Comparison of ENCODE assay signal across 23 cellular contexts in genomic region chr4:87977521-87978278, GRCh38. TPM values are rescaled to one million over a fixed set of nuclear protein-coding genes. Genes with fewer than 3 reads are reported as not detected.
DNase-seq lines count a peak whose midpoint lies in the region; TF ChIP-seq lines count a peak whose summit lies in the region.
"Had no signal": no experiment of that assay in that cellular context is flagged by ENCODE, and none has a peak within 500 bp of the region (broad histone marks: within the 10 kb centered on the region; RNA-seq: fewer than 3 reads in every experiment).

No MANE protein-coding gene starts in this region.

- peak overlapping the region; percentile 91 for H3K27ac ChIP-seq in caudate nucleus (ENCODE audit: low read depth, low read length)
- peak overlapping the region; percentile 92 for H3K27ac ChIP-seq in temporal lobe (ENCODE audit: low read depth, low read length)
- no peak overlapping the region for H3K27ac ChIP-seq in brain microvascular endothelial cell
- H3K27ac ChIP-seq: 22Rv1, epithelial cell of prostate, spleen, stomach, uterus had no signal

- TF ChIP-seq CTCF in brain microvascular endothelial cell (IDR thresholded peaks at IDR 0.05; ENCODE audit: low read depth, low read length, missing control alignments): no peak

- no peaks in the 10 kb centered on the region for H3K27me3 ChIP-seq in brain microvascular endothelial cell (replicated peaks)
- H3K27me3 ChIP-seq: uterus had no signal

- H3K4me3 ChIP-seq in brain microvascular endothelial cell (ENCODE audit: low read depth, low read length): no peak overlapping the region
- H3K4me3 ChIP-seq: spleen, stomach, uterus had no signal

- DNase-seq in NCI-H748 (lab: John Stamatoyannopoulos, UW; ENCODE audit: unreplicated experiment) (peak; percentile 3), NCI-H748 treated with DMSO at 0.1 percent for 48 hours (lab: John Stamatoyannopoulos, UW) (no peak), caudate nucleus (lab: John Stamatoyannopoulos, UW) (peak in 38 of 61 donors; percentile 2 to 76 (median 42)), medulla oblongata (ENCODE audit: extremely low spot score) (peak; percentile 87), brain microvascular endothelial cell (no peak), dedifferentiated amniotic fluid mesenchymal stem cell (ENCODE audit: extremely low spot score) (no peak)
- DNase-seq in activated CD4-positive, alpha-beta T cell treated with anti-CD3 and anti-CD28 coated beads for 48 hours: no peak
- DNase-seq: activated CD4-positive, alpha-beta T cell treated with anti-CD3 and anti-CD28 coated beads for 4 hours; activated effector memory CD4-positive, alpha-beta T cell treated with Interleukin-2 at 50 U/mL for 16 hours; AML-193; foreskin fibroblast; H9; NCI-H1105; NCI-H526; nephron progenitor cell; SHP77; spleen; stimulated activated CD4-positive, alpha-beta T cell treated with anti-CD3 and anti-CD28 coated beads, Interleukin-4, amount 100 ng/mL, for 24 hours; stomach; uterus had no signal

- in situ Hi-C loops in brain microvascular endothelial cell (cut with HindIII; ENCODE audit: low pct_ligation_motif_present, low sequenced_read_pairs): loop anchor here (10.0 kb wide), 1 partner anchor 123 kb away; no protein-coding TSS in a partner anchor

- H3K36me3 ChIP-seq in brain microvascular endothelial cell (replicated peaks): no peaks in the 10 kb centered on the region
- H3K36me3 ChIP-seq: spleen, stomach, uterus had no signal

RNA-seq across cellular contexts. Expression of gene SPP1, which starts 2.2 kb away (rescaled TPM):
- 73.0 TPM for total RNA-seq in temporal lobe

RNA-seq across cellular contexts. Expression of gene PKD2, which starts 29.7 kb away (rescaled TPM):
- 35.4 TPM for total RNA-seq in temporal lobe

Comparison
In these comparisons a context has a peak if more than half of its experiments do, and no peak if none do; other contexts are left out.
1. DNase-seq: peak in NCI-H748 (single experiment), caudate nucleus (38 of 61) and medulla oblongata (single experiment); none in NCI-H748 treated with DMSO at 0.1 percent for 48 hours (single experiment), brain microvascular endothelial cell (single experiment), activated CD4-positive, alpha-beta T cell treated with anti-CD3 and anti-CD28 coated beads for 48 hours (single experiment) and dedifferentiated amniotic fluid mesenchymal stem cell (single experiment).